ENCODE assay signal across 9 cellular contexts in the genomic region with DNA sequence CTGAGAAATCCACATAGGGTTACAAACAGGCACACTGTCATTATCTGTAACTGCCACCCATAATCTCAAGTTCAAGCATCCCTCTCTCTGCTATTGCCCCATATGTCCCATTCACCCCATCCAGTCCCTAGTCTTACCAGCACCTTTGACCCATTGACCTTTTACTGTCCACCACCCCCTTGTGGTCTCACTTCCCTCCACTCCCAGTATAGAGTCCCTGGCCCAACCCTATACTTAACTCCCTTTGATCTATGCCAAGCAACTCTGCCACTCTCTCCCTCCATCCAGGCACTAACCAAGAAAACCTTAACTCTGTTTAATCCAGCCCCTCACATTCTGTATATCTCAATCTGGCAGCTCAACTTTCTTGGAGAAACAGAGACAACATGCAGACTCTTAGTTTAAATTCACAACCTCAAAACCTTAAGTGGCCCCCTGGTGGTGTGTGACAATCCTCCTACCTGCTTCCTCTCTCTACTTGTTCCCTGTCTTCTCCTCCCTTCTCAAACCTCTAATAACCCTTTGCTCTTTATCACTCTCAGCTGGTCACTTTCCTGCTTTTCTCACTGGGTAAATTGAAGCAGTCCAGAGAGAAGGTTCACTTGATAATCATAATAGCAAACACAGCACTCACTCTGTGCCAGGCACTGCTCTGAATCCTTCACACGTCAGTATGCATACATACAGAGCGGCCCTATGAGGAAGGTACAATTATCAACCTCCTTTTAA.
A peak's percentile ranks its signal among the peaks of the same experiment; 100 is the strongest.
DNase-seq lines count a peak whose midpoint lies in the region; ATAC-seq, FAIRE-seq and TF ChIP-seq lines count a peak whose summit lies in the region.
"Had no signal": no experiment of that assay in that cellular context is flagged by ENCODE, and none has a peak within 500 bp of the region (broad histone marks: within the 10 kb centered on the region; RNA-seq: fewer than 3 reads in every experiment).

No MANE protein-coding gene starts in this region.

- intact Hi-C loops in CD14-positive monocyte (cut with micrococcal nuclease) = no loop called here

- no peak for DNase-seq in CD14-positive monocyte (ENCODE audit: low spot score)
- DNase-seq in T follicular helper cell (ENCODE audit: low read depth) = peak; percentile 7
- no peak for DNase-seq in glutamatergic neuron
- no peak for DNase-seq in NCI-H2081 (lab: John Stamatoyannopoulos, UW)
- no peak for DNase-seq in HTR-8/SVneo (ENCODE audit: insufficient read length, low spot score)

- ATAC-seq in GM21723 (IDR thresholded peaks at IDR 0.05; ENCODE audit: unreplicated experiment) (peak; percentile 54), GM21367 (IDR thresholded peaks at IDR 0.05; ENCODE audit: unreplicated experiment) (no peak), HG03460 (IDR thresholded peaks at IDR 0.05; ENCODE audit: unreplicated experiment) (no peak)

- H3K4me1 Mint-ChIP-seq in CD14-positive monocyte (no peaks in the 10 kb centered on the region), glutamatergic neuron (ENCODE audit: low read depth, unreplicated experiment) (no peaks in the 10 kb centered on the region)

- H3K27me3 Mint-ChIP-seq in CD14-positive monocyte (ENCODE audit: low read depth in 3 of 3) (peaks cover 0 to 3% (median 2%) of the 10 kb centered on the region in 3 donors), glutamatergic neuron (ENCODE audit: unreplicated experiment) (no peaks in the 10 kb centered on the region)

- H3K36me3 Mint-ChIP-seq in CD14-positive monocyte (no peaks in the 10 kb centered on the region), glutamatergic neuron (ENCODE audit: unreplicated experiment) (peaks cover 6% of the 10 kb centered on the region)

- FAIRE-seq in HTR-8/SVneo (lab: Jason Lieb, UNC) = no peak

- H3K9me3 Mint-ChIP-seq in CD14-positive monocyte = no peaks in the 10 kb centered on the region
- H3K9me3 Mint-ChIP-seq in glutamatergic neuron (ENCODE audit: unreplicated experiment) = no peaks in the 10 kb centered on the region

- H3K27ac Mint-ChIP-seq in CD14-positive monocyte (no peak overlapping the region), glutamatergic neuron (ENCODE audit: unreplicated experiment) (no peak overlapping the region)
- H3K27ac Mint-ChIP-seq: T-helper 1 cell treated with Interleukin-12 subunit alpha and Interleukin-12 subunit beta and Interleukin-4 antibody, amounts not matched to agents 30 μg/mL and 1 μg/mL, for 36 hours had no signal

- peak; percentile 61 for TF ChIP-seq CTCF in CD14-positive monocyte (IDR thresholded peaks at IDR 0.05)
- peak; percentile 28 for TF ChIP-seq CTCF in glutamatergic neuron (IDR thresholded peaks at IDR 0.05; ENCODE audit: partially characterized antibody, unreplicated experiment)

- H3K4me3 Mint-ChIP-seq in CD14-positive monocyte (no peak overlapping the region), glutamatergic neuron (ENCODE audit: unreplicated experiment) (no peak overlapping the region)
- H3K4me3 Mint-ChIP-seq: T-helper 1 cell treated with Interleukin-12 subunit alpha and Interleukin-12 subunit beta and Interleukin-4 antibody, amounts not matched to agents 30 μg/mL and 1 μg/mL, for 36 hours had no signal
